In the genomic region with DNA sequence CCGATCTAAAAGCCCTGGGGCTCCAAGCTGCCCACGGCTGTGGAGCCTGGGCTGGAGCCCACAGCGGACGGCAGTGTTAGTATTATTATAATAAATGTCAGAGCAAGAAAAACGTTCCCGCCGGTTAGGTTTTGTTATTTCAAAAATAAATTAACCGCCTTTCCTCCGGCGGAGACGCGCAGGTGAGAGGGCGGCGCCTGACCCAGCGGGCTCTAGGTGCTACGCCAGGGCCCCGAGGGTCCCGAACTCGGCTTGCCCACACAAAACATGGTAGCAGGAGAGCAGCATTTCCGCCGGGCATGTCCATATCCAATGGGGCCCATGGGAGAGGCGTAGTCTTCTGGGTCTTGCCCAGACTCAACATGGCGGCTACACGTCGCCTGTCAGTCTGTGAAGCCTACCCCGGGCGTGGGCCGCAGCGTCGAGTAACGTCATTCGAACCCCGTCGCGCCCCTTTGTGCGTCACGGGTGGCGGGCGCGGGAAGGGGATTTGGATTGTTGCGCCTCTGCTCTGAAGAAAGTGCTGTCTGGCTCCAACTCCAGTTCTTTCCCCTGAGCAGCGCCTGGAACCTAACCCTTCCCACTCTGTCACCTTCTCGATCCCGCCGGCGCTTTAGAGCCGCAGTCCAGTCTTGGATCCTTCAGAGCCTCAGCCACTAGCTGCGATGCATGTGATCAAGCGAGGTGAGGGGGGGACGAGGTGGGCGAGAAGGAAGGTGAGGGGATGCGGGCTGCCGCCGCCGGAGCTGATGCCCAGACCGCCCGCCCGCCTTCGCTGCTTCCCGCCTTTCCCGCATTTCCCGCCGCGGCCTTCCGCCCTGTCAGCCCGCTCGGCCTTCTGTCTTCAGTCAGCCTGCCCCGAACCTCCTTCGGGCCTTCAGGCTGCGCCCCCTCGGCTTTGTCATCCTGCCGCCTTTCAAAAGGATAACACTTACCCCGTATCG, we compare ENCODE assay signal across 1 cellular context.
TF ChIP-seq lines count a peak whose summit lies in the region.

A gene (plus strand): TSS at position 452 of the 944 bp plus-strand sequence. CDS start 214 bp downstream, at position 666.

TF ChIP-seq in K562, 482 proteins besides CTCF, POLR2A, EP300 and RAD21 (continued from another document and continues in another):
- TF ChIP-seq, protein P1, sequence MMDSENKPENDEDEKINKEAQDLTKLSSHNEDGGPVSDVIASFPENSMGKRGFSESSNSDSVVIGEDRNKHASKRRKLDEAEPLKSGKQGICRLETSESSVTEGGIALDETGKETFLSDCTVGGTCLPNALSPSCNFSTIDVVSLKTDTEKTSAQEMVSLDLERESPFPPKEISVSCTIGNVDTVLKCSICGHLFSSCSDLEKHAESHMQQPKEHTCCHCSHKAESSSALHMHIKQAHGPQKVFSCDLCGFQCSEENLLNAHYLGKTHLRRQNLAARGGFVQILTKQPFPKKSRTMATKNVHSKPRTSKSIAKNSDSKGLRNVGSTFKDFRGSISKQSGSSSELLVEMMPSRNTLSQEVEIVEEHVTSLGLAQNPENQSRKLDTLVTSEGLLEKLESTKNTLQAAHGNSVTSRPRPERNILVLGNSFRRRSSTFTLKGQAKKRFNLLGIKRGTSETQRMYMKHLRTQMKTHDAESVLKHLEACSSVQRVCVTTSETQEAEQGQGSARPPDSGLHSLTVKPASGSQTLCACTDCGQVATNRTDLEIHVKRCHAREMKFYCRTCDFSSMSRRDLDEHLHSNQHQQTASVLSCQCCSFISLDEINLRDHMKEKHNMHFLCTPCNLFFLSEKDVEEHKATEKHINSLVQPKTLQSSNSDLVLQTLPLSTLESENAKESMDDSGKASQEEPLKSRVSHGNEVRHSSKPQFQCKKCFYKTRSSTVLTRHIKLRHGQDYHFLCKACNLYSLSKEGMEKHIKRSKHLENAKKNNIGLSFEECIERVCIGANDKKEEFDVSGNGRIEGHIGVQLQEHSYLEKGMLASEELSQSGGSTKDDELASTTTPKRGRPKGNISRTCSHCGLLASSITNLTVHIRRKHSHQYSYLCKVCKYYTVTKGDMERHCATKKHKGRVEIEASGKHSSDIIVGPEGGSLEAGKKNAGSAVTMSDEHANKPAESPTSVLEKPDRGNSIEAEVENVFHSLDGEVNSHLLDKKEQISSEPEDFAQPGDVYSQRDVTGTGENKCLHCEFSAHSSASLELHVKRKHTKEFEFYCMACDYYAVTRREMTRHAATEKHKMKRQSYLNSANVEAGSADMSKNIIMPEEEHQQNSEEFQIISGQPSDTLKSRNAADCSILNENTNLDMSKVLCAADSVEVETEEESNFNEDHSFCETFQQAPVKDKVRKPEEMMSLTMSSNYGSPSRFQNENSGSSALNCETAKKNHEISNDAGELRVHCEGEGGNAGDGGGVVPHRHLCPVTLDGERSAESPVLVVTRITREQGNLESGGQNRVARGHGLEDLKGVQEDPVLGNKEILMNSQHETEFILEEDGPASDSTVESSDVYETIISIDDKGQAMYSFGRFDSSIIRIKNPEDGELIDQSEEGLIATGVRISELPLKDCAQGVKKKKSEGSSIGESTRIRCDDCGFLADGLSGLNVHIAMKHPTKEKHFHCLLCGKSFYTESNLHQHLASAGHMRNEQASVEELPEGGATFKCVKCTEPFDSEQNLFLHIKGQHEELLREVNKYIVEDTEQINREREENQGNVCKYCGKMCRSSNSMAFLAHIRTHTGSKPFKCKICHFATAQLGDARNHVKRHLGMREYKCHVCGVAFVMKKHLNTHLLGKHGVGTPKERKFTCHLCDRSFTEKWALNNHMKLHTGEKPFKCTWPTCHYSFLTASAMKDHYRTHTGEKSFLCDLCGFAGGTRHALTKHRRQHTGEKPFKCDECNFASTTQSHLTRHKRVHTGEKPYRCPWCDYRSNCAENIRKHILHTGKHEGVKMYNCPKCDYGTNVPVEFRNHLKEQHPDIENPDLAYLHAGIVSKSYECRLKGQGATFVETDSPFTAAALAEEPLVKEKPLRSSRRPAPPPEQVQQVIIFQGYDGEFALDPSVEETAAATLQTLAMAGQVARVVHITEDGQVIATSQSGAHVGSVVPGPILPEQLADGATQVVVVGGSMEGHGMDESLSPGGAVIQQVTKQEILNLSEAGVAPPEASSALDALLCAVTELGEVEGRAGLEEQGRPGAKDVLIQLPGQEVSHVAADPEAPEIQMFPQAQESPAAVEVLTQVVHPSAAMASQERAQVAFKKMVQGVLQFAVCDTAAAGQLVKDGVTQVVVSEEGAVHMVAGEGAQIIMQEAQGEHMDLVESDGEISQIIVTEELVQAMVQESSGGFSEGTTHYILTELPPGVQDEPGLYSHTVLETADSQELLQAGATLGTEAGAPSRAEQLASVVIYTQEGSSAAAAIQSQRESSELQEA (IDR thresholded peaks at IDR 0.05; ENCODE audit: low read depth) = no peak
- TF ChIP-seq ZFP30 (CRISPR knock-in tag; IDR thresholded peaks at IDR 0.05; ENCODE audit: borderline replicate concordance) (no peak), ZNF212 (CRISPR knock-in tag; IDR thresholded peaks at IDR 0.05) (no peak), ARHGAP35 (IDR thresholded peaks at IDR 0.05; ENCODE audit: partially characterized antibody) (no peak), SP1 (CRISPR knock-in tag; IDR thresholded peaks at IDR 0.05) (peak; percentile 87), HIVEP1 (CRISPR knock-in tag; IDR thresholded peaks at IDR 0.05) (no peak), POLR2H (tag; IDR thresholded peaks at IDR 0.05; ENCODE audit: low read depth) (peak; percentile 84), LEF1 (IDR thresholded peaks at IDR 0.05) (no peak), GABPA (tag; conservative IDR thresholded peaks at IDR 0.05; ENCODE audit: low read depth) (peak; percentile 85), TSC22D4 (tag; IDR thresholded peaks at IDR 0.05) (no peak), EGR1 (conservative IDR thresholded peaks at IDR 0.05) (peak; percentile 89), SMARCA4 (IDR thresholded peaks at IDR 0.05) (0 out of 2 replicates have a peak, but pooled peaks have one; percentile 15), BDP1 (IDR thresholded peaks at IDR 0.05; ENCODE audit: insufficient read depth, insufficient read length) (no peak), ZNF165 (CRISPR knock-in tag; IDR thresholded peaks at IDR 0.05; ENCODE audit: borderline replicate concordance) (no peak), ZNF583 (CRISPR knock-in tag; IDR thresholded peaks at IDR 0.05) (no peak), FUS (optimal IDR thresholded peaks at IDR 0.05; ENCODE audit: low read depth, low read length) (no peak), FIP1L1 (IDR thresholded peaks at IDR 0.05; ENCODE audit: low read depth, low read length, poor library complexity, severe bottlenecking) (no peak), PYGO2 (tag; IDR thresholded peaks at IDR 0.05) (no peak), ELF4 (CRISPR knock-in tag; IDR thresholded peaks at IDR 0.05) (no peak; the same call in 1 of the 2 replicates), U2AF1 (optimal IDR thresholded peaks at IDR 0.05; ENCODE audit: low read depth, low read length) (no peak), ELF2 (CRISPR knock-in tag; IDR thresholded peaks at IDR 0.05) (0 out of 2 replicates have a peak, but pooled peaks have one; percentile 50), ZBED1 (IDR thresholded peaks at IDR 0.05) (no peak), ZNF561 (CRISPR knock-in tag; conservative IDR thresholded peaks at IDR 0.05) (no peak), FOXA1 (IDR thresholded peaks at IDR 0.05; ENCODE audit: borderline replicate concordance) (no peak), FOS (IDR thresholded peaks at IDR 0.05; ENCODE audit: extremely low read depth, insufficient read length) (no peak), FOXP1 (CRISPR knock-in tag; IDR thresholded peaks at IDR 0.05) (peak; percentile 89), ZNF174 (CRISPR knock-in tag; IDR thresholded peaks at IDR 0.05) (no peak; the same call in 1 of the 2 replicates), NFE2 (IDR thresholded peaks at IDR 0.05; ENCODE audit: low read depth) (peak; percentile 51; the same call in 1 of the 2 replicates), DDX20 (tag; IDR thresholded peaks at IDR 0.05; ENCODE audit: low read depth) (no peak), RBM25 (IDR thresholded peaks at IDR 0.05; ENCODE audit: low read depth, low read length, severe bottlenecking) (no peak), SMAD3 (CRISPR knock-in tag; conservative IDR thresholded peaks at IDR 0.05) (no peak), NFATC3 (IDR thresholded peaks at IDR 0.05) (no peak)
- TF ChIP-seq, protein P2, sequence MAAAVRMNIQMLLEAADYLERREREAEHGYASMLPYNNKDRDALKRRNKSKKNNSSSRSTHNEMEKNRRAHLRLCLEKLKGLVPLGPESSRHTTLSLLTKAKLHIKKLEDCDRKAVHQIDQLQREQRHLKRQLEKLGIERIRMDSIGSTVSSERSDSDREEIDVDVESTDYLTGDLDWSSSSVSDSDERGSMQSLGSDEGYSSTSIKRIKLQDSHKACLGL (CRISPR knock-in tag; IDR thresholded peaks at IDR 0.05; ENCODE audit: borderline replicate concordance, poor library complexity, severe bottlenecking) = no peak
- TF ChIP-seq, protein P3, sequence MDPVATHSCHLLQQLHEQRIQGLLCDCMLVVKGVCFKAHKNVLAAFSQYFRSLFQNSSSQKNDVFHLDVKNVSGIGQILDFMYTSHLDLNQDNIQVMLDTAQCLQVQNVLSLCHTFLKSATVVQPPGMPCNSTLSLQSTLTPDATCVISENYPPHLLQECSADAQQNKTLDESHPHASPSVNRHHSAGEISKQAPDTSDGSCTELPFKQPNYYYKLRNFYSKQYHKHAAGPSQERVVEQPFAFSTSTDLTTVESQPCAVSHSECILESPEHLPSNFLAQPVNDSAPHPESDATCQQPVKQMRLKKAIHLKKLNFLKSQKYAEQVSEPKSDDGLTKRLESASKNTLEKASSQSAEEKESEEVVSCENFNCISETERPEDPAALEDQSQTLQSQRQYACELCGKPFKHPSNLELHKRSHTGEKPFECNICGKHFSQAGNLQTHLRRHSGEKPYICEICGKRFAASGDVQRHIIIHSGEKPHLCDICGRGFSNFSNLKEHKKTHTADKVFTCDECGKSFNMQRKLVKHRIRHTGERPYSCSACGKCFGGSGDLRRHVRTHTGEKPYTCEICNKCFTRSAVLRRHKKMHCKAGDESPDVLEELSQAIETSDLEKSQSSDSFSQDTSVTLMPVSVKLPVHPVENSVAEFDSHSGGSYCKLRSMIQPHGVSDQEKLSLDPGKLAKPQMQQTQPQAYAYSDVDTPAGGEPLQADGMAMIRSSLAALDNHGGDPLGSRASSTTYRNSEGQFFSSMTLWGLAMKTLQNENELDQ (CRISPR knock-in tag; IDR thresholded peaks at IDR 0.05; ENCODE audit: borderline replicate concordance) = no peak
- TF ChIP-seq, protein P4, sequence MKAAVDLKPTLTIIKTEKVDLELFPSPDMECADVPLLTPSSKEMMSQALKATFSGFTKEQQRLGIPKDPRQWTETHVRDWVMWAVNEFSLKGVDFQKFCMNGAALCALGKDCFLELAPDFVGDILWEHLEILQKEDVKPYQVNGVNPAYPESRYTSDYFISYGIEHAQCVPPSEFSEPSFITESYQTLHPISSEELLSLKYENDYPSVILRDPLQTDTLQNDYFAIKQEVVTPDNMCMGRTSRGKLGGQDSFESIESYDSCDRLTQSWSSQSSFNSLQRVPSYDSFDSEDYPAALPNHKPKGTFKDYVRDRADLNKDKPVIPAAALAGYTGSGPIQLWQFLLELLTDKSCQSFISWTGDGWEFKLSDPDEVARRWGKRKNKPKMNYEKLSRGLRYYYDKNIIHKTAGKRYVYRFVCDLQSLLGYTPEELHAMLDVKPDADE (conservative IDR thresholded peaks at IDR 0.05; ENCODE audit: control insufficient read depth, low read depth, low read length) = peak; percentile 79
- TF ChIP-seq, protein P5, sequence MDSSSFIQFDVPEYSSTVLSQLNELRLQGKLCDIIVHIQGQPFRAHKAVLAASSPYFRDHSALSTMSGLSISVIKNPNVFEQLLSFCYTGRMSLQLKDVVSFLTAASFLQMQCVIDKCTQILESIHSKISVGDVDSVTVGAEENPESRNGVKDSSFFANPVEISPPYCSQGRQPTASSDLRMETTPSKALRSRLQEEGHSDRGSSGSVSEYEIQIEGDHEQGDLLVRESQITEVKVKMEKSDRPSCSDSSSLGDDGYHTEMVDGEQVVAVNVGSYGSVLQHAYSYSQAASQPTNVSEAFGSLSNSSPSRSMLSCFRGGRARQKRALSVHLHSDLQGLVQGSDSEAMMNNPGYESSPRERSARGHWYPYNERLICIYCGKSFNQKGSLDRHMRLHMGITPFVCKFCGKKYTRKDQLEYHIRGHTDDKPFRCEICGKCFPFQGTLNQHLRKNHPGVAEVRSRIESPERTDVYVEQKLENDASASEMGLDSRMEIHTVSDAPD (CRISPR knock-in tag; IDR thresholded peaks at IDR 0.05) = no peak
- TF ChIP-seq, protein P6, sequence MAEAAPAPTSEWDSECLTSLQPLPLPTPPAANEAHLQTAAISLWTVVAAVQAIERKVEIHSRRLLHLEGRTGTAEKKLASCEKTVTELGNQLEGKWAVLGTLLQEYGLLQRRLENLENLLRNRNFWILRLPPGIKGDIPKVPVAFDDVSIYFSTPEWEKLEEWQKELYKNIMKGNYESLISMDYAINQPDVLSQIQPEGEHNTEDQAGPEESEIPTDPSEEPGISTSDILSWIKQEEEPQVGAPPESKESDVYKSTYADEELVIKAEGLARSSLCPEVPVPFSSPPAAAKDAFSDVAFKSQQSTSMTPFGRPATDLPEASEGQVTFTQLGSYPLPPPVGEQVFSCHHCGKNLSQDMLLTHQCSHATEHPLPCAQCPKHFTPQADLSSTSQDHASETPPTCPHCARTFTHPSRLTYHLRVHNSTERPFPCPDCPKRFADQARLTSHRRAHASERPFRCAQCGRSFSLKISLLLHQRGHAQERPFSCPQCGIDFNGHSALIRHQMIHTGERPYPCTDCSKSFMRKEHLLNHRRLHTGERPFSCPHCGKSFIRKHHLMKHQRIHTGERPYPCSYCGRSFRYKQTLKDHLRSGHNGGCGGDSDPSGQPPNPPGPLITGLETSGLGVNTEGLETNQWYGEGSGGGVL (CRISPR knock-in tag; IDR thresholded peaks at IDR 0.05) = no peak
- TF ChIP-seq, protein P7, sequence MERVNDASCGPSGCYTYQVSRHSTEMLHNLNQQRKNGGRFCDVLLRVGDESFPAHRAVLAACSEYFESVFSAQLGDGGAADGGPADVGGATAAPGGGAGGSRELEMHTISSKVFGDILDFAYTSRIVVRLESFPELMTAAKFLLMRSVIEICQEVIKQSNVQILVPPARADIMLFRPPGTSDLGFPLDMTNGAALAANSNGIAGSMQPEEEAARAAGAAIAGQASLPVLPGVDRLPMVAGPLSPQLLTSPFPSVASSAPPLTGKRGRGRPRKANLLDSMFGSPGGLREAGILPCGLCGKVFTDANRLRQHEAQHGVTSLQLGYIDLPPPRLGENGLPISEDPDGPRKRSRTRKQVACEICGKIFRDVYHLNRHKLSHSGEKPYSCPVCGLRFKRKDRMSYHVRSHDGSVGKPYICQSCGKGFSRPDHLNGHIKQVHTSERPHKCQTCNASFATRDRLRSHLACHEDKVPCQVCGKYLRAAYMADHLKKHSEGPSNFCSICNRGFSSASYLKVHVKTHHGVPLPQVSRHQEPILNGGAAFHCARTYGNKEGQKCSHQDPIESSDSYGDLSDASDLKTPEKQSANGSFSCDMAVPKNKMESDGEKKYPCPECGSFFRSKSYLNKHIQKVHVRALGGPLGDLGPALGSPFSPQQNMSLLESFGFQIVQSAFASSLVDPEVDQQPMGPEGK (CRISPR knock-in tag; IDR thresholded peaks at IDR 0.05; ENCODE audit: borderline replicate concordance) = no peak
- TF ChIP-seq, protein P8, sequence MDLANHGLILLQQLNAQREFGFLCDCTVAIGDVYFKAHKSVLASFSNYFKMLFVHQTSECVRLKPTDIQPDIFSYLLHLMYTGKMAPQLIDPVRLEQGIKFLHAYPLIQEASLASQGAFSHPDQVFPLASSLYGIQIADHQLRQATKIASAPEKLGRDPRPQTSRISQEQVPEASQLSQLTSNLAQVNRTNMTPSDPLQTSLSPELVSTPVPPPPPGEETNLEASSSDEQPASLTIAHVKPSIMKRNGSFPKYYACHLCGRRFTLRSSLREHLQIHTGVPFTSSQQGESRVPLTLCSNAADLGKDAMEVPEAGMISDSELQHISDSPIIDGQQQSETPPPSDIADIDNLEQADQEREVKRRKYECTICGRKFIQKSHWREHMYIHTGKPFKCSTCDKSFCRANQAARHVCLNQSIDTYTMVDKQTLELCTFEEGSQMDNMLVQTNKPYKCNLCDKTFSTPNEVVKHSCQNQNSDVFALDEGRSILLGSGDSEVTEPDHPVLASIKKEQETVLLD (IDR thresholded peaks at IDR 0.05) = peak; percentile 61; the same call in 1 of the 2 replicates
